Comparison of ENCODE assay signal across 9 cellular contexts in genomic region chr6:63634630-63635029, GRCh38. TPM values are rescaled to one million over a fixed set of nuclear protein-coding genes. Genes with fewer than 3 reads are reported as not detected.
DNase-seq lines count a peak whose midpoint lies in the region; ATAC-seq and TF ChIP-seq lines count a peak whose summit lies in the region.
"Had no signal": no experiment of that assay in that cellular context is flagged by ENCODE, and none has a peak within 500 bp of the region (broad histone marks: within the 10 kb centered on the region; RNA-seq: fewer than 3 reads in every experiment).

No MANE protein-coding gene starts in this region.

- H3K9me2 ChIP-seq in SK-N-SH: no peaks in the 10 kb centered on the region
- no peaks in the 10 kb centered on the region for H3K9me2 ChIP-seq in OCI-LY7 (ENCODE audit: insufficient read depth, low read length)

- no peaks in the 10 kb centered on the region for H3K27me3 ChIP-seq in SK-N-SH (ENCODE audit: insufficient read depth)
- no peaks in the 10 kb centered on the region for H3K27me3 ChIP-seq in effector memory CD4-positive, alpha-beta T cell (replicated peaks; ENCODE audit: control insufficient read depth, insufficient read depth, low read length, poor library complexity, severe bottlenecking)

- peaks cover 3% of the 10 kb centered on the region for H3F3A ChIP-seq in SK-N-SH (replicated peaks; ENCODE audit: insufficient read depth)

- WGBS in SK-N-SH (ENCODE audit: low lambda C conversion rate): 50% methylated on average over 2 of the region's 2 CpGs

- no peak overlapping the region for H3K4me2 ChIP-seq in SK-N-SH
- H3K4me2 ChIP-seq in OCI-LY7 (ENCODE audit: low read length): peak overlapping the region; percentile 92

- DNase-seq in SK-N-SH (no peak), OCI-LY7 (ENCODE audit: low spot score) (peak; percentile 10), pons (ENCODE audit: low spot score) (peak; percentile 26), NCI-H187 (lab: John Stamatoyannopoulos, UW) (no peak), NCI-H187 treated with DMSO at 0.1 percent for 48 hours (lab: John Stamatoyannopoulos, UW) (no peak)
- no peak for DNase-seq in effector memory CD4-positive, alpha-beta T cell
- DNase-seq: NCI-H1436 treated with DMSO at 0.1 percent for 48 hours had no signal

- H3K9ac ChIP-seq in SK-N-SH: no peak overlapping the region

- intact Hi-C loops in OCI-LY7 (cut with micrococcal nuclease; ENCODE audit: unreplicated experiment): no loop called here

- H3K79me2 ChIP-seq in SK-N-SH (ENCODE audit: insufficient read depth) (peaks cover 33% of the 10 kb centered on the region), OCI-LY7 (ENCODE audit: insufficient read depth, low read depth, low read length) (peaks cover 37% of the 10 kb centered on the region)

- no peak overlapping the region for H3K4me3 ChIP-seq in SK-N-SH (ENCODE audit: low read depth in 2 of 2, low read length in 1 of 2)
- H3K4me3 ChIP-seq in OCI-LY7 (ENCODE audit: low read depth, low read length, poor library complexity, severe bottlenecking): peak overlapping the region; percentile 78
- peak overlapping the region; percentile 94 for H3K4me3 ChIP-seq in effector memory CD4-positive, alpha-beta T cell (ENCODE audit: insufficient read depth, low read depth, low read length, poor library complexity, severe bottlenecking)

- H3K4me1 ChIP-seq in SK-N-SH (ENCODE audit: control insufficient read depth in 1 of 2, insufficient read depth in 2 of 2, low read depth in 1 of 2, low read length in 1 of 2): peaks cover 7 to 18% of the 10 kb centered on the region in 2 experiments; a peak in 3 of 4 replicates
- peaks cover 36% of the 10 kb centered on the region for H3K4me1 ChIP-seq in OCI-LY7 (ENCODE audit: insufficient read depth, low read length, poor library complexity, severe bottlenecking)
- no peaks in the 10 kb centered on the region for H3K4me1 ChIP-seq in effector memory CD4-positive, alpha-beta T cell (ENCODE audit: control insufficient read depth, insufficient read depth, low read length, poor library complexity, severe bottlenecking)

- H2AFZ ChIP-seq in SK-N-SH (ENCODE audit: low read depth): peak overlapping the region; percentile 91; the same call in 1 of the 2 replicates
- H2AFZ ChIP-seq in OCI-LY7 (ENCODE audit: low read length): peak overlapping the region; percentile 98

- no peak overlapping the region; a peak in 1 of 4 replicates for H3K27ac ChIP-seq in SK-N-SH (ENCODE audit: low read depth in 2 of 2, low read length in 1 of 2)
- peak overlapping the region; percentile 77 for H3K27ac ChIP-seq in OCI-LY7 (ENCODE audit: low read depth, low read length, poor library complexity, severe bottlenecking)
- peak overlapping the region; percentile 94 for H3K27ac ChIP-seq in effector memory CD4-positive, alpha-beta T cell (ENCODE audit: insufficient read depth, low read length, poor library complexity, severe bottlenecking)

- H3K36me3 ChIP-seq in SK-N-SH (replicated peaks in 1 of 2; ENCODE audit: control insufficient read depth in 1 of 2, insufficient read depth in 2 of 2, low read length in 1 of 2) (no peaks in the 10 kb centered on the region), OCI-LY7 (ENCODE audit: insufficient read depth, low read length) (peaks cover 6% of the 10 kb centered on the region; the same call in 1 of the 2 replicates)
- H3K36me3 ChIP-seq in effector memory CD4-positive, alpha-beta T cell (ENCODE audit: control insufficient read depth, insufficient read depth, low read length): no peaks in the 10 kb centered on the region

- CTCF ChIA-PET in SK-N-SH (lab: Yijun Ruan, JAX): interaction anchor here (0.9 to 3.0 kb wide), 5 partner anchors 36 to 180 kb away, joined by 3 to 12 read pairs (median 4); no protein-coding TSS in a partner anchor
- CTCF ChIA-PET in OCI-LY7 (lab: Charles Lee; ENCODE audit: unreplicated experiment): interaction anchor here (1.3 to 1.5 kb wide), 2 partner anchors 29 to 47 kb away, joined by 4 to 6 read pairs; no protein-coding TSS in a partner anchor

- BruUV-seq in OCI-LY7 (replicated peaks; lab: Mats Ljungman, UMichigan): no TSS peak

- no peaks in the 10 kb centered on the region for H3K9me3 ChIP-seq in SK-N-SH
- no peaks in the 10 kb centered on the region for H3K9me3 ChIP-seq in OCI-LY7 (ENCODE audit: low read length)
- H3K9me3 ChIP-seq in effector memory CD4-positive, alpha-beta T cell (ENCODE audit: control insufficient read depth, low read length): no peaks in the 10 kb centered on the region

- H4K20me1 ChIP-seq in SK-N-SH (ENCODE audit: insufficient read depth): peaks cover 26% of the 10 kb centered on the region
- H4K20me1 ChIP-seq in OCI-LY7 (ENCODE audit: insufficient read depth, low read length): peaks cover 20% of the 10 kb centered on the region

- no peak for TF ChIP-seq RAD21 in SK-N-SH (IDR thresholded peaks at IDR 0.05; ENCODE audit: low read length)

- no peak for TF ChIP-seq EP300 in SK-N-SH (IDR thresholded peaks at IDR 0.05; ENCODE audit: borderline replicate concordance in 1 of 2, low read depth in 1 of 2, low read length in 1 of 2)

- TF ChIP-seq CTCF in SK-N-SH (IDR thresholded peaks at IDR 0.05) (no peak), OCI-LY7 (conservative IDR thresholded peaks at IDR 0.05; ENCODE audit: low read length) (no peak)

- POLR2A ChIA-PET in SK-N-SH (lab: Yijun Ruan, JAX): interaction anchor here (0.6 kb wide), 1 partner anchor 148 kb away, joined by 3 read pairs; no protein-coding TSS in a partner anchor
- POLR2A ChIA-PET in OCI-LY7 (lab: Charles Lee): interaction anchor here (0.6 to 2.5 kb wide), 19 partner anchors 10 to 286 kb away, joined by 3 to 15 read pairs (median 4); no protein-coding TSS in a partner anchor

- ATAC-seq in SK-N-SH treated with all-trans-retinoic acid at 6 μM for 48 hours (no peak), HG02642 (IDR thresholded peaks at IDR 0.05; ENCODE audit: poor library complexity, unreplicated experiment) (no peak)

TF ChIP-seq in SK-N-SH, 30 proteins besides CTCF, POLR2A, EP300 and RAD21:
- TF ChIP-seq, protein P1, sequence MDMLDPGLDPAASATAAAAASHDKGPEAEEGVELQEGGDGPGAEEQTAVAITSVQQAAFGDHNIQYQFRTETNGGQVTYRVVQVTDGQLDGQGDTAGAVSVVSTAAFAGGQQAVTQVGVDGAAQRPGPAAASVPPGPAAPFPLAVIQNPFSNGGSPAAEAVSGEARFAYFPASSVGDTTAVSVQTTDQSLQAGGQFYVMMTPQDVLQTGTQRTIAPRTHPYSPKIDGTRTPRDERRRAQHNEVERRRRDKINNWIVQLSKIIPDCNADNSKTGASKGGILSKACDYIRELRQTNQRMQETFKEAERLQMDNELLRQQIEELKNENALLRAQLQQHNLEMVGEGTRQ (IDR thresholded peaks at IDR 0.05; ENCODE audit: borderline replicate concordance, low read depth, low read length): no peak

TF ChIP-seq in SK-N-SH treated with all-trans-retinoic acid at 6 μM for 48 hours, 23 proteins besides CTCF, POLR2A, EP300 and RAD21:
- no peak for TF ChIP-seq RARB (CRISPR knock-in tag; IDR thresholded peaks at IDR 0.05)
- no peak for TF ChIP-seq OSR1 (CRISPR knock-in tag; IDR thresholded peaks at IDR 0.05)
- TF ChIP-seq ZNF565 (CRISPR knock-in tag; conservative IDR thresholded peaks at IDR 0.05; ENCODE audit: low read depth): no peak
- TF ChIP-seq ZNF8 (CRISPR knock-in tag; IDR thresholded peaks at IDR 0.05): no peak
- TF ChIP-seq PPARA (CRISPR knock-in tag; IDR thresholded peaks at IDR 0.05; ENCODE audit: borderline replicate concordance): no peak
- no peak for TF ChIP-seq CSDC2 (CRISPR knock-in tag; IDR thresholded peaks at IDR 0.05)
- TF ChIP-seq ZFP3 (CRISPR knock-in tag; IDR thresholded peaks at IDR 0.05): no peak
- TF ChIP-seq SNAI2 (CRISPR knock-in tag; IDR thresholded peaks at IDR 0.05): no peak
- no peak for TF ChIP-seq GLIS3 (CRISPR knock-in tag; IDR thresholded peaks at IDR 0.05)
- TF ChIP-seq BACH2 (CRISPR knock-in tag; IDR thresholded peaks at IDR 0.05; ENCODE audit: borderline replicate concordance): no peak
- no peak for TF ChIP-seq ZC3H10 (CRISPR knock-in tag; IDR thresholded peaks at IDR 0.05)
- TF ChIP-seq POU6F1 (CRISPR knock-in tag; IDR thresholded peaks at IDR 0.05; ENCODE audit: borderline replicate concordance, low read depth): no peak
- no peak for TF ChIP-seq ARNTL (CRISPR knock-in tag; IDR thresholded peaks at IDR 0.05; ENCODE audit: borderline replicate concordance, low read depth)
- no peak for TF ChIP-seq TCF4 (CRISPR knock-in tag; IDR thresholded peaks at IDR 0.05; ENCODE audit: borderline replicate concordance)
- no peak for TF ChIP-seq ZFP30 (CRISPR knock-in tag; IDR thresholded peaks at IDR 0.05)
- TF ChIP-seq CSRNP3 (CRISPR knock-in tag; IDR thresholded peaks at IDR 0.05): no peak
TF ChIP-seq in SK-N-SH treated with all-trans-retinoic acid at 6 μM for 48 hours: peak in this region for 0.

RNA-seq across cellular contexts. Expression of gene PHF3, which starts 1.0 kb away (rescaled TPM):
- polyA plus RNA-seq in SK-N-SH (2012; rRNA removed): 4.4 and 5.3 TPM in 2 replicates
- polyA plus RNA-seq in SK-N-SH (2012; cell fraction: cytosol; rRNA removed): 5.6 and 7.2 TPM in 2 replicates
- 4.7 and 8.8 TPM in 2 replicates for polyA plus RNA-seq in SK-N-SH (2012; cell fraction: nucleus; rRNA removed)
- total RNA-seq in OCI-LY7 (2014; rRNA removed; shearing (Covaris generic)): 54.0 and 54.8 TPM in 2 replicates
- total RNA-seq in OCI-LY7 (2022): 92.5 and 106 TPM in 2 replicates

Comparison
In these comparisons a context has a peak if more than half of its experiments do, and no peak if none do; other contexts are left out.
1. DNase-seq: peak in OCI-LY7 (single experiment) and pons (single experiment); none in SK-N-SH (single experiment), effector memory CD4-positive, alpha-beta T cell (0 of 3), NCI-H187 (0 of 2) and NCI-H187 treated with DMSO at 0.1 percent for 48 hours (single experiment).
2. H3K27ac ChIP-seq: peak in OCI-LY7 (single experiment) and effector memory CD4-positive, alpha-beta T cell (single experiment); none in SK-N-SH (0 of 2).
3. H3K4me3 ChIP-seq: peak in OCI-LY7 (single experiment) and effector memory CD4-positive, alpha-beta T cell (single experiment); none in SK-N-SH (0 of 2).